8 cellular contexts compared by ENCODE assay signal in genomic region chr16:22191089-22191965, GRCh38. TPM values are rescaled to one million over a fixed set of nuclear protein-coding genes. Genes with fewer than 3 reads are reported as not detected.
DNase-seq lines count a peak whose midpoint lies in the region; ATAC-seq and TF ChIP-seq lines count a peak whose summit lies in the region.

No MANE protein-coding gene starts in this region.

- no peaks in the 10 kb centered on the region for H3K79me2 ChIP-seq in OCI-LY1 (ENCODE audit: insufficient read depth, low read length)

- H3K4me3 ChIP-seq in OCI-LY1 (ENCODE audit: low read depth, low read length, poor library complexity, severe bottlenecking) (peak overlapping the region; percentile 59), epithelial cell of esophagus (ENCODE audit: low read length) (peak overlapping the region; percentile 72)

- TF ChIP-seq CTCF in OCI-LY1 (IDR thresholded peaks at IDR 0.05; ENCODE audit: low read length), result no peak
- no peak for TF ChIP-seq CTCF in epithelial cell of esophagus (IDR thresholded peaks at IDR 0.05; ENCODE audit: insufficient read depth, low read depth, low read length, missing control alignments)

- no peaks in the 10 kb centered on the region for H3K9me2 ChIP-seq in OCI-LY1 (ENCODE audit: low read depth, low read length)

- no peaks in the 10 kb centered on the region for H3K27me3 ChIP-seq in OCI-LY1 (ENCODE audit: insufficient read depth, low read length)

- H2AFZ ChIP-seq in OCI-LY1 (ENCODE audit: low read length), result no peak overlapping the region

- H3K36me3 ChIP-seq in OCI-LY1 (ENCODE audit: insufficient read depth, low read length), result no peaks in the 10 kb centered on the region

- peak overlapping the region; percentile 81 for H3K4me2 ChIP-seq in OCI-LY1 (ENCODE audit: low read length)

- H3K9ac ChIP-seq in OCI-LY1 (ENCODE audit: low read length), result peak overlapping the region; percentile 77

- no peaks in the 10 kb centered on the region for H4K20me1 ChIP-seq in OCI-LY1 (ENCODE audit: insufficient read depth, low read length)

- peak; percentile 29 for ATAC-seq in GM21515 (IDR thresholded peaks at IDR 0.05; ENCODE audit: unreplicated experiment)

- DNase-seq in COLO829 (ENCODE audit: low spot score), result peak; percentile 88
- peak; percentile 78 for DNase-seq in HuH-7.5 (ENCODE audit: low spot score)
- DNase-seq in activated T-cell treated with anti-CD3 and anti-CD28 coated beads for 24 hours (ENCODE audit: low read depth), result peak; percentile 98
- DNase-seq in epithelial cell of esophagus (ENCODE audit: low read depth), result peak; percentile 99
- peak; percentile 99 for DNase-seq in mucosa of gallbladder (ENCODE audit: low spot score)
- peak; percentile 97 for DNase-seq in stimulated activated CD8-positive, alpha-beta memory T cell treated with anti-CD3 and anti-CD28 coated beads, Interleukin-4, amount 100 ng/mL, for 4 hours (ENCODE audit: low read depth in 2 of 2, low spot score in 1 of 2)

- no peaks in the 10 kb centered on the region for H3K9me3 ChIP-seq in OCI-LY1 (ENCODE audit: low read length)

- peaks cover 46% of the 10 kb centered on the region for H3K4me1 ChIP-seq in OCI-LY1 (ENCODE audit: insufficient read depth, low read length, severe bottlenecking)

- peak overlapping the region; percentile 91 for H3K27ac ChIP-seq in OCI-LY1 (ENCODE audit: low read depth, low read length, poor library complexity, severe bottlenecking)

- H3F3A ChIP-seq in OCI-LY1 (ENCODE audit: insufficient read depth, low read length), result no peaks in the 10 kb centered on the region

RNA-seq across cellular contexts. Expression of gene EEF2K, which starts 14.8 kb away (rescaled TPM):
- total RNA-seq in mucosa of gallbladder, result 30.2 TPM

RNA-seq across cellular contexts. Expression of gene SDR42E2, which starts 29.0 kb away (rescaled TPM):
- 0.26 TPM for total RNA-seq in mucosa of gallbladder

Comparison
In these comparisons a context has a peak if more than half of its experiments do, and no peak if none do; other contexts are left out.
1. Peak in every context shown above with its lines: DNase-seq, ATAC-seq, H3K4me3 ChIP-seq and H3K27ac ChIP-seq.